Comparison of ENCODE assay signal across 1 cellular context in the genomic region with DNA sequence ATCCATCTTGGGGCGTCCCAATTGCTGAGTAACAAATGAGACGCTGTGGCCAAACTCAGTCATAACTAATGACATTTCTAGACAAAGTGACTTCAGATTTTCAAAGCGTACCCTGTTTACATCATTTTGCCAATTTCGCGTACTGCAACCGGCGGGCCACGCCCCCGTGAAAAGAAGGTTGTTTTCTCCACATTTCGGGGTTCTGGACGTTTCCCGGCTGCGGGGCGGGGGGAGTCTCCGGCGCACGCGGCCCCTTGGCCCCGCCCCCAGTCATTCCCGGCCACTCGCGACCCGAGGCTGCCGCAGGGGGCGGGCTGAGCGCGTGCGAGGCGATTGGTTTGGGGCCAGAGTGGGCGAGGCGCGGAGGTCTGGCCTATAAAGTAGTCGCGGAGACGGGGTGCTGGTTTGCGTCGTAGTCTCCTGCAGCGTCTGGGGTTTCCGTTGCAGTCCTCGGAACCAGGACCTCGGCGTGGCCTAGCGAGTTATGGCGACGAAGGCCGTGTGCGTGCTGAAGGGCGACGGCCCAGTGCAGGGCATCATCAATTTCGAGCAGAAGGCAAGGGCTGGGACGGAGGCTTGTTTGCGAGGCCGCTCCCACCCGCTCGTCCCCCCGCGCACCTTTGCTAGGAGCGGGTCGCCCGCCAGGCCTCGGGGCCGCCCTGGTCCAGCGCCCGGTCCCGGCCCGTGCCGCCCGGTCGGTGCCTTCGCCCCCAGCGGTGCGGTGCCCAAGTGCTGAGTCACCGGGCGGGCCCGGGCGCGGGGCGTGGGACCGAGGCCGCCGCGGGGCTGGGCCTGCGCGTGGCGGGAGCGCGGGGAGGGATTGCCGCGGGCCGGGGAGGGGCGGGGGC.
TF ChIP-seq lines count a peak whose summit lies in the region.

A gene (plus strand): TSS at position 408 of the 848 bp plus-strand sequence. CDS start 77 bp downstream, at position 485.

TF ChIP-seq in K562, 482 proteins besides CTCF, POLR2A, EP300 and RAD21 (continued from another document and continues in another):
- TF ChIP-seq, protein P1, sequence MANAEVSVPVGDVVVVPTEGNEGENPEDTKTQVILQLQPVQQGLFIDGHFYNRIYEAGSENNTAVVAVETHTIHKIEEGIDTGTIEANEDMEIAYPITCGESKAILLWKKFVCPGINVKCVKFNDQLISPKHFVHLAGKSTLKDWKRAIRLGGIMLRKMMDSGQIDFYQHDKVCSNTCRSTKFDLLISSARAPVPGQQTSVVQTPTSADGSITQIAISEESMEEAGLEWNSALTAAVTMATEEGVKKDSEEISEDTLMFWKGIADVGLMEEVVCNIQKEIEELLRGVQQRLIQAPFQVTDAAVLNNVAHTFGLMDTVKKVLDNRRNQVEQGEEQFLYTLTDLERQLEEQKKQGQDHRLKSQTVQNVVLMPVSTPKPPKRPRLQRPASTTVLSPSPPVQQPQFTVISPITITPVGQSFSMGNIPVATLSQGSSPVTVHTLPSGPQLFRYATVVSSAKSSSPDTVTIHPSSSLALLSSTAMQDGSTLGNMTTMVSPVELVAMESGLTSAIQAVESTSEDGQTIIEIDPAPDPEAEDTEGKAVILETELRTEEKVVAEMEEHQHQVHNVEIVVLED (CRISPR knock-in tag; IDR thresholded peaks at IDR 0.05): 0 out of 2 replicates have a peak, but pooled peaks have one; percentile 22
- 0 out of 2 replicates have a peak, but pooled peaks have one; percentile 42 for TF ChIP-seq PTBP1 (IDR thresholded peaks at IDR 0.05; ENCODE audit: low read depth, low read length)
- TF ChIP-seq, protein P2, sequence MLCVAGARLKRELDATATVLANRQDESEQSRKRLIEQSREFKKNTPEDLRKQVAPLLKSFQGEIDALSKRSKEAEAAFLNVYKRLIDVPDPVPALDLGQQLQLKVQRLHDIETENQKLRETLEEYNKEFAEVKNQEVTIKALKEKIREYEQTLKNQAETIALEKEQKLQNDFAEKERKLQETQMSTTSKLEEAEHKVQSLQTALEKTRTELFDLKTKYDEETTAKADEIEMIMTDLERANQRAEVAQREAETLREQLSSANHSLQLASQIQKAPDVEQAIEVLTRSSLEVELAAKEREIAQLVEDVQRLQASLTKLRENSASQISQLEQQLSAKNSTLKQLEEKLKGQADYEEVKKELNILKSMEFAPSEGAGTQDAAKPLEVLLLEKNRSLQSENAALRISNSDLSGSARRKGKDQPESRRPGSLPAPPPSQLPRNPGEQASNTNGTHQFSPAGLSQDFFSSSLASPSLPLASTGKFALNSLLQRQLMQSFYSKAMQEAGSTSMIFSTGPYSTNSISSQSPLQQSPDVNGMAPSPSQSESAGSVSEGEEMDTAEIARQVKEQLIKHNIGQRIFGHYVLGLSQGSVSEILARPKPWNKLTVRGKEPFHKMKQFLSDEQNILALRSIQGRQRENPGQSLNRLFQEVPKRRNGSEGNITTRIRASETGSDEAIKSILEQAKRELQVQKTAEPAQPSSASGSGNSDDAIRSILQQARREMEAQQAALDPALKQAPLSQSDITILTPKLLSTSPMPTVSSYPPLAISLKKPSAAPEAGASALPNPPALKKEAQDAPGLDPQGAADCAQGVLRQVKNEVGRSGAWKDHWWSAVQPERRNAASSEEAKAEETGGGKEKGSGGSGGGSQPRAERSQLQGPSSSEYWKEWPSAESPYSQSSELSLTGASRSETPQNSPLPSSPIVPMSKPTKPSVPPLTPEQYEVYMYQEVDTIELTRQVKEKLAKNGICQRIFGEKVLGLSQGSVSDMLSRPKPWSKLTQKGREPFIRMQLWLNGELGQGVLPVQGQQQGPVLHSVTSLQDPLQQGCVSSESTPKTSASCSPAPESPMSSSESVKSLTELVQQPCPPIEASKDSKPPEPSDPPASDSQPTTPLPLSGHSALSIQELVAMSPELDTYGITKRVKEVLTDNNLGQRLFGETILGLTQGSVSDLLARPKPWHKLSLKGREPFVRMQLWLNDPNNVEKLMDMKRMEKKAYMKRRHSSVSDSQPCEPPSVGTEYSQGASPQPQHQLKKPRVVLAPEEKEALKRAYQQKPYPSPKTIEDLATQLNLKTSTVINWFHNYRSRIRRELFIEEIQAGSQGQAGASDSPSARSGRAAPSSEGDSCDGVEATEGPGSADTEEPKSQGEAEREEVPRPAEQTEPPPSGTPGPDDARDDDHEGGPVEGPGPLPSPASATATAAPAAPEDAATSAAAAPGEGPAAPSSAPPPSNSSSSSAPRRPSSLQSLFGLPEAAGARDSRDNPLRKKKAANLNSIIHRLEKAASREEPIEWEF (CRISPR knock-in tag; IDR thresholded peaks at IDR 0.05): no peak
- 0 out of 2 replicates have a peak, but pooled peaks have one; percentile 56 for TF ChIP-seq HDAC8 (tag; IDR thresholded peaks at IDR 0.05)
- TF ChIP-seq PTTG1 (tag; IDR thresholded peaks at IDR 0.05; ENCODE audit: low read depth): no peak
- peak; percentile 93 for TF ChIP-seq POLR2H (tag; IDR thresholded peaks at IDR 0.05; ENCODE audit: low read depth)
- TF ChIP-seq ZNF695 (CRISPR knock-in tag; IDR thresholded peaks at IDR 0.05): no peak
- TF ChIP-seq, protein P3, sequence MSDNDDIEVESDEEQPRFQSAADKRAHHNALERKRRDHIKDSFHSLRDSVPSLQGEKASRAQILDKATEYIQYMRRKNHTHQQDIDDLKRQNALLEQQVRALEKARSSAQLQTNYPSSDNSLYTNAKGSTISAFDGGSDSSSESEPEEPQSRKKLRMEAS (CRISPR knock-in tag; IDR thresholded peaks at IDR 0.05): peak; percentile 98
- TF ChIP-seq, protein P4, sequence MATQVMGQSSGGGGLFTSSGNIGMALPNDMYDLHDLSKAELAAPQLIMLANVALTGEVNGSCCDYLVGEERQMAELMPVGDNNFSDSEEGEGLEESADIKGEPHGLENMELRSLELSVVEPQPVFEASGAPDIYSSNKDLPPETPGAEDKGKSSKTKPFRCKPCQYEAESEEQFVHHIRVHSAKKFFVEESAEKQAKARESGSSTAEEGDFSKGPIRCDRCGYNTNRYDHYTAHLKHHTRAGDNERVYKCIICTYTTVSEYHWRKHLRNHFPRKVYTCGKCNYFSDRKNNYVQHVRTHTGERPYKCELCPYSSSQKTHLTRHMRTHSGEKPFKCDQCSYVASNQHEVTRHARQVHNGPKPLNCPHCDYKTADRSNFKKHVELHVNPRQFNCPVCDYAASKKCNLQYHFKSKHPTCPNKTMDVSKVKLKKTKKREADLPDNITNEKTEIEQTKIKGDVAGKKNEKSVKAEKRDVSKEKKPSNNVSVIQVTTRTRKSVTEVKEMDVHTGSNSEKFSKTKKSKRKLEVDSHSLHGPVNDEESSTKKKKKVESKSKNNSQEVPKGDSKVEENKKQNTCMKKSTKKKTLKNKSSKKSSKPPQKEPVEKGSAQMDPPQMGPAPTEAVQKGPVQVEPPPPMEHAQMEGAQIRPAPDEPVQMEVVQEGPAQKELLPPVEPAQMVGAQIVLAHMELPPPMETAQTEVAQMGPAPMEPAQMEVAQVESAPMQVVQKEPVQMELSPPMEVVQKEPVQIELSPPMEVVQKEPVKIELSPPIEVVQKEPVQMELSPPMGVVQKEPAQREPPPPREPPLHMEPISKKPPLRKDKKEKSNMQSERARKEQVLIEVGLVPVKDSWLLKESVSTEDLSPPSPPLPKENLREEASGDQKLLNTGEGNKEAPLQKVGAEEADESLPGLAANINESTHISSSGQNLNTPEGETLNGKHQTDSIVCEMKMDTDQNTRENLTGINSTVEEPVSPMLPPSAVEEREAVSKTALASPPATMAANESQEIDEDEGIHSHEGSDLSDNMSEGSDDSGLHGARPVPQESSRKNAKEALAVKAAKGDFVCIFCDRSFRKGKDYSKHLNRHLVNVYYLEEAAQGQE (CRISPR knock-in tag; IDR thresholded peaks at IDR 0.05; ENCODE audit: low read depth): no peak; the same call in 1 of the 2 replicates
- peak; percentile 84 to 89 for TF ChIP-seq MAZ (CRISPR knock-in tag; conservative IDR thresholded peaks at IDR 0.05 in 1 of 2, IDR thresholded peaks at IDR 0.05 in 1 of 2)
- TF ChIP-seq PML (IDR thresholded peaks at IDR 0.05; ENCODE audit: low read length): peak; percentile 90
- TF ChIP-seq, protein P5, sequence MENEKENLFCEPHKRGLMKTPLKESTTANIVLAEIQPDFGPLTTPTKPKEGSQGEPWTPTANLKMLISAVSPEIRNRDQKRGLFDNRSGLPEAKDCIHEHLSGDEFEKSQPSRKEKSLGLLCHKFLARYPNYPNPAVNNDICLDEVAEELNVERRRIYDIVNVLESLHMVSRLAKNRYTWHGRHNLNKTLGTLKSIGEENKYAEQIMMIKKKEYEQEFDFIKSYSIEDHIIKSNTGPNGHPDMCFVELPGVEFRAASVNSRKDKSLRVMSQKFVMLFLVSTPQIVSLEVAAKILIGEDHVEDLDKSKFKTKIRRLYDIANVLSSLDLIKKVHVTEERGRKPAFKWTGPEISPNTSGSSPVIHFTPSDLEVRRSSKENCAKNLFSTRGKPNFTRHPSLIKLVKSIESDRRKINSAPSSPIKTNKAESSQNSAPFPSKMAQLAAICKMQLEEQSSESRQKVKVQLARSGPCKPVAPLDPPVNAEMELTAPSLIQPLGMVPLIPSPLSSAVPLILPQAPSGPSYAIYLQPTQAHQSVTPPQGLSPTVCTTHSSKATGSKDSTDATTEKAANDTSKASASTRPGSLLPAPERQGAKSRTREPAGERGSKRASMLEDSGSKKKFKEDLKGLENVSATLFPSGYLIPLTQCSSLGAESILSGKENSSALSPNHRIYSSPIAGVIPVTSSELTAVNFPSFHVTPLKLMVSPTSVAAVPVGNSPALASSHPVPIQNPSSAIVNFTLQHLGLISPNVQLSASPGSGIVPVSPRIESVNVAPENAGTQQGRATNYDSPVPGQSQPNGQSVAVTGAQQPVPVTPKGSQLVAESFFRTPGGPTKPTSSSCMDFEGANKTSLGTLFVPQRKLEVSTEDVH (IDR thresholded peaks at IDR 0.05; ENCODE audit: low read depth, partially characterized antibody): peak; percentile 58
- peak; percentile 78 for TF ChIP-seq BRD9 (IDR thresholded peaks at IDR 0.05; ENCODE audit: low read depth, partially characterized antibody)
- TF ChIP-seq ZBED1 (IDR thresholded peaks at IDR 0.05): 0 out of 2 replicates have a peak, but pooled peaks have one; percentile 5
- peak; percentile 19; the same call in 1 of the 2 replicates for TF ChIP-seq ERF (CRISPR knock-in tag; IDR thresholded peaks at IDR 0.05)
- TF ChIP-seq, protein P6, sequence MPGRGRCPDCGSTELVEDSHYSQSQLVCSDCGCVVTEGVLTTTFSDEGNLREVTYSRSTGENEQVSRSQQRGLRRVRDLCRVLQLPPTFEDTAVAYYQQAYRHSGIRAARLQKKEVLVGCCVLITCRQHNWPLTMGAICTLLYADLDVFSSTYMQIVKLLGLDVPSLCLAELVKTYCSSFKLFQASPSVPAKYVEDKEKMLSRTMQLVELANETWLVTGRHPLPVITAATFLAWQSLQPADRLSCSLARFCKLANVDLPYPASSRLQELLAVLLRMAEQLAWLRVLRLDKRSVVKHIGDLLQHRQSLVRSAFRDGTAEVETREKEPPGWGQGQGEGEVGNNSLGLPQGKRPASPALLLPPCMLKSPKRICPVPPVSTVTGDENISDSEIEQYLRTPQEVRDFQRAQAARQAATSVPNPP (IDR thresholded peaks at IDR 0.05; ENCODE audit: borderline replicate concordance, insufficient read depth, insufficient read length): no peak
- TF ChIP-seq, protein P7, sequence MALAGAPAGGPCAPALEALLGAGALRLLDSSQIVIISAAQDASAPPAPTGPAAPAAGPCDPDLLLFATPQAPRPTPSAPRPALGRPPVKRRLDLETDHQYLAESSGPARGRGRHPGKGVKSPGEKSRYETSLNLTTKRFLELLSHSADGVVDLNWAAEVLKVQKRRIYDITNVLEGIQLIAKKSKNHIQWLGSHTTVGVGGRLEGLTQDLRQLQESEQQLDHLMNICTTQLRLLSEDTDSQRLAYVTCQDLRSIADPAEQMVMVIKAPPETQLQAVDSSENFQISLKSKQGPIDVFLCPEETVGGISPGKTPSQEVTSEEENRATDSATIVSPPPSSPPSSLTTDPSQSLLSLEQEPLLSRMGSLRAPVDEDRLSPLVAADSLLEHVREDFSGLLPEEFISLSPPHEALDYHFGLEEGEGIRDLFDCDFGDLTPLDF (CRISPR knock-in tag; IDR thresholded peaks at IDR 0.05): peak; percentile 83; the same call in 1 of the 2 replicates
- TF ChIP-seq ZNF253 (CRISPR knock-in tag; conservative IDR thresholded peaks at IDR 0.05): no peak
- TF ChIP-seq PURB (CRISPR knock-in tag; IDR thresholded peaks at IDR 0.05; ENCODE audit: low read depth): no peak
- TF ChIP-seq ZEB2 (IDR thresholded peaks at IDR 0.05): no peak
- TF ChIP-seq SP2 (IDR thresholded peaks at IDR 0.05; ENCODE audit: extremely low read depth, low read depth, low read length, poor library complexity, severe bottlenecking): peak; percentile 50
- TF ChIP-seq SMAD3 (CRISPR knock-in tag; conservative IDR thresholded peaks at IDR 0.05): 0 out of 2 replicates have a peak, but pooled peaks have one; percentile 54
- TF ChIP-seq, protein P8, sequence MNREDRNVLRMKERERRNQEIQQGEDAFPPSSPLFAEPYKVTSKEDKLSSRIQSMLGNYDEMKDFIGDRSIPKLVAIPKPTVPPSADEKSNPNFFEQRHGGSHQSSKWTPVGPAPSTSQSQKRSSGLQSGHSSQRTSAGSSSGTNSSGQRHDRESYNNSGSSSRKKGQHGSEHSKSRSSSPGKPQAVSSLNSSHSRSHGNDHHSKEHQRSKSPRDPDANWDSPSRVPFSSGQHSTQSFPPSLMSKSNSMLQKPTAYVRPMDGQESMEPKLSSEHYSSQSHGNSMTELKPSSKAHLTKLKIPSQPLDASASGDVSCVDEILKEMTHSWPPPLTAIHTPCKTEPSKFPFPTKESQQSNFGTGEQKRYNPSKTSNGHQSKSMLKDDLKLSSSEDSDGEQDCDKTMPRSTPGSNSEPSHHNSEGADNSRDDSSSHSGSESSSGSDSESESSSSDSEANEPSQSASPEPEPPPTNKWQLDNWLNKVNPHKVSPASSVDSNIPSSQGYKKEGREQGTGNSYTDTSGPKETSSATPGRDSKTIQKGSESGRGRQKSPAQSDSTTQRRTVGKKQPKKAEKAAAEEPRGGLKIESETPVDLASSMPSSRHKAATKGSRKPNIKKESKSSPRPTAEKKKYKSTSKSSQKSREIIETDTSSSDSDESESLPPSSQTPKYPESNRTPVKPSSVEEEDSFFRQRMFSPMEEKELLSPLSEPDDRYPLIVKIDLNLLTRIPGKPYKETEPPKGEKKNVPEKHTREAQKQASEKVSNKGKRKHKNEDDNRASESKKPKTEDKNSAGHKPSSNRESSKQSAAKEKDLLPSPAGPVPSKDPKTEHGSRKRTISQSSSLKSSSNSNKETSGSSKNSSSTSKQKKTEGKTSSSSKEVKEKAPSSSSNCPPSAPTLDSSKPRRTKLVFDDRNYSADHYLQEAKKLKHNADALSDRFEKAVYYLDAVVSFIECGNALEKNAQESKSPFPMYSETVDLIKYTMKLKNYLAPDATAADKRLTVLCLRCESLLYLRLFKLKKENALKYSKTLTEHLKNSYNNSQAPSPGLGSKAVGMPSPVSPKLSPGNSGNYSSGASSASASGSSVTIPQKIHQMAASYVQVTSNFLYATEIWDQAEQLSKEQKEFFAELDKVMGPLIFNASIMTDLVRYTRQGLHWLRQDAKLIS (CRISPR knock-in tag; IDR thresholded peaks at IDR 0.05): peak; percentile 73; the same call in 1 of the 2 replicates
- TF ChIP-seq POLR2AphosphoS2 (IDR thresholded peaks at IDR 0.05; ENCODE audit: low read length): peak; percentile 72; the same call in 1 of the 2 replicates
- 0 out of 2 replicates have a peak, but pooled peaks have one; percentile 44 for TF ChIP-seq HIVEP1 (CRISPR knock-in tag; IDR thresholded peaks at IDR 0.05)
- no peak for TF ChIP-seq ZC3H4 (CRISPR knock-in tag; IDR thresholded peaks at IDR 0.05; ENCODE audit: borderline replicate concordance)
- TF ChIP-seq ZNF668 (CRISPR knock-in tag; IDR thresholded peaks at IDR 0.05): peak; percentile 25; the same call in 1 of the 2 replicates
- no peak for TF ChIP-seq ZNF57 (CRISPR knock-in tag; IDR thresholded peaks at IDR 0.05)
- TF ChIP-seq ZNF445 (CRISPR knock-in tag; IDR thresholded peaks at IDR 0.05; ENCODE audit: low read depth): no peak
- TF ChIP-seq SIX5 (IDR thresholded peaks at IDR 0.05; ENCODE audit: borderline replicate concordance in 1 of 2, insufficient read depth in 1 of 2, low read depth in 1 of 2, low read length in 2 of 2): no peak
- peak; percentile 60; the same call in 1 of the 2 replicates for TF ChIP-seq SIN3B (IDR thresholded peaks at IDR 0.05; ENCODE audit: low read depth)
- peak; percentile 89 for TF ChIP-seq EP400 (IDR thresholded peaks at IDR 0.05)
